ENCODE assay signal across 1 cellular context in genomic region chr1:37403166-37403565, GRCh38.
TF ChIP-seq lines count a peak whose summit lies in the region.

No MANE protein-coding gene starts in this region.

TF ChIP-seq in WTC11, 78 proteins besides CTCF, POLR2A, EP300 and RAD21 (continued from another document):
- TF ChIP-seq, protein P1, sequence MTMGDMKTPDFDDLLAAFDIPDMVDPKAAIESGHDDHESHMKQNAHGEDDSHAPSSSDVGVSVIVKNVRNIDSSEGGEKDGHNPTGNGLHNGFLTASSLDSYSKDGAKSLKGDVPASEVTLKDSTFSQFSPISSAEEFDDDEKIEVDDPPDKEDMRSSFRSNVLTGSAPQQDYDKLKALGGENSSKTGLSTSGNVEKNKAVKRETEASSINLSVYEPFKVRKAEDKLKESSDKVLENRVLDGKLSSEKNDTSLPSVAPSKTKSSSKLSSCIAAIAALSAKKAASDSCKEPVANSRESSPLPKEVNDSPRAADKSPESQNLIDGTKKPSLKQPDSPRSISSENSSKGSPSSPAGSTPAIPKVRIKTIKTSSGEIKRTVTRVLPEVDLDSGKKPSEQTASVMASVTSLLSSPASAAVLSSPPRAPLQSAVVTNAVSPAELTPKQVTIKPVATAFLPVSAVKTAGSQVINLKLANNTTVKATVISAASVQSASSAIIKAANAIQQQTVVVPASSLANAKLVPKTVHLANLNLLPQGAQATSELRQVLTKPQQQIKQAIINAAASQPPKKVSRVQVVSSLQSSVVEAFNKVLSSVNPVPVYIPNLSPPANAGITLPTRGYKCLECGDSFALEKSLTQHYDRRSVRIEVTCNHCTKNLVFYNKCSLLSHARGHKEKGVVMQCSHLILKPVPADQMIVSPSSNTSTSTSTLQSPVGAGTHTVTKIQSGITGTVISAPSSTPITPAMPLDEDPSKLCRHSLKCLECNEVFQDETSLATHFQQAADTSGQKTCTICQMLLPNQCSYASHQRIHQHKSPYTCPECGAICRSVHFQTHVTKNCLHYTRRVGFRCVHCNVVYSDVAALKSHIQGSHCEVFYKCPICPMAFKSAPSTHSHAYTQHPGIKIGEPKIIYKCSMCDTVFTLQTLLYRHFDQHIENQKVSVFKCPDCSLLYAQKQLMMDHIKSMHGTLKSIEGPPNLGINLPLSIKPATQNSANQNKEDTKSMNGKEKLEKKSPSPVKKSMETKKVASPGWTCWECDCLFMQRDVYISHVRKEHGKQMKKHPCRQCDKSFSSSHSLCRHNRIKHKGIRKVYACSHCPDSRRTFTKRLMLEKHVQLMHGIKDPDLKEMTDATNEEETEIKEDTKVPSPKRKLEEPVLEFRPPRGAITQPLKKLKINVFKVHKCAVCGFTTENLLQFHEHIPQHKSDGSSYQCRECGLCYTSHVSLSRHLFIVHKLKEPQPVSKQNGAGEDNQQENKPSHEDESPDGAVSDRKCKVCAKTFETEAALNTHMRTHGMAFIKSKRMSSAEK (CRISPR knock-in tag; IDR thresholded peaks at IDR 0.05; ENCODE audit: borderline replicate concordance), result no peak
- no peak for TF ChIP-seq CREM (CRISPR knock-in tag; IDR thresholded peaks at IDR 0.05)
- TF ChIP-seq ZNF219 (CRISPR knock-in tag; IDR thresholded peaks at IDR 0.05; ENCODE audit: borderline replicate concordance), result no peak
